8 cellular contexts compared by ENCODE assay signal in genomic region chr2:229407170-229407569, GRCh38.
DNase-seq lines count a peak whose midpoint lies in the region; ATAC-seq and TF ChIP-seq lines count a peak whose summit lies in the region.

No MANE protein-coding gene starts in this region.

- CTCF ChIA-PET in WTC11 (lab: Charles Lee): interaction anchor here (1.0 kb wide), 1 partner anchor 64 kb away, joined by 3 read pairs; no protein-coding TSS in a partner anchor

- H3K4me1 ChIP-seq in hepatocyte (ENCODE audit: insufficient read depth) (peaks cover 16% of the 10 kb centered on the region), stomach smooth muscle (ENCODE audit: control insufficient read depth, insufficient read depth, low read length) (peaks cover 7% of the 10 kb centered on the region)

- no peak overlapping the region for H3K27ac Mint-ChIP-seq in WTC11
- H3K27ac Mint-ChIP-seq in natural killer cell: no peak overlapping the region

- H3K4me1 Mint-ChIP-seq in WTC11 (peaks cover 32% of the 10 kb centered on the region), natural killer cell (no peaks in the 10 kb centered on the region)

- peak overlapping the region; percentile 23 for H3K4me2 ChIP-seq in hepatocyte

- H3K27ac ChIP-seq in hepatocyte: peak overlapping the region; percentile 95
- peak overlapping the region; percentile 47 for H3K27ac ChIP-seq in stomach smooth muscle (ENCODE audit: low read length)

- H3K9me3 ChIP-seq in hepatocyte (ENCODE audit: low read depth): no peaks in the 10 kb centered on the region
- no peaks in the 10 kb centered on the region for H3K9me3 ChIP-seq in stomach smooth muscle (ENCODE audit: control insufficient read depth in 2 of 2, low read length in 2 of 2)

- H3K9me3 Mint-ChIP-seq in WTC11 (peaks cover 6% of the 10 kb centered on the region), natural killer cell (peaks cover 0 to 3% of the 10 kb centered on the region in 2 donors)

- no peak for ATAC-seq in WTC11
- ATAC-seq in natural killer cell: no peak
- ATAC-seq in GM21390 (IDR thresholded peaks at IDR 0.05; ENCODE audit: unreplicated experiment): no peak

- H3K36me3 Mint-ChIP-seq in WTC11 (no peaks in the 10 kb centered on the region), natural killer cell (no peaks in the 10 kb centered on the region)

- no peak for TF ChIP-seq CTCF in WTC11 (IDR thresholded peaks at IDR 0.05)
- TF ChIP-seq CTCF in hepatocyte (IDR thresholded peaks at IDR 0.05; ENCODE audit: poor library complexity): no peak
- no peak for TF ChIP-seq CTCF in natural killer cell (IDR thresholded peaks at IDR 0.05)

- no peaks in the 10 kb centered on the region for H3K79me2 ChIP-seq in hepatocyte

- H3K27me3 ChIP-seq in hepatocyte (no peaks in the 10 kb centered on the region), stomach smooth muscle (ENCODE audit: control insufficient read depth in 1 of 2, insufficient read depth in 2 of 2, low read length in 2 of 2) (no peaks in the 10 kb centered on the region)

- intact Hi-C loops in natural killer cell (cut with micrococcal nuclease): no loop called here

- no peak overlapping the region for H2AFZ ChIP-seq in hepatocyte

- DNase-seq in HCEC 1CT (peak; percentile 94), WTC11 (ENCODE audit: low spot score) (no peak), hepatocyte (ENCODE audit: low spot score) (peak; percentile 87), natural killer cell (no peak), T-helper 1 cell (no peak), NCI-H1048 (lab: John Stamatoyannopoulos, UW) (no peak)

- H3K4me3 Mint-ChIP-seq in WTC11: no peak overlapping the region
- H3K4me3 Mint-ChIP-seq in natural killer cell: no peak overlapping the region

- H4K20me1 ChIP-seq in hepatocyte (ENCODE audit: insufficient read depth, poor library complexity, severe bottlenecking): no peaks in the 10 kb centered on the region

- POLR2A ChIA-PET in WTC11 (lab: Charles Lee): no interaction called here

- 42% methylated on average over 13 of the region's 13 CpGs for WGBS in hepatocyte (ENCODE audit: low lambda C conversion rate, missing lambda C conversion rate)

- no peak overlapping the region for H3K9ac ChIP-seq in stomach smooth muscle (ENCODE audit: low read length in 2 of 2)

- H3K9me2 ChIP-seq in hepatocyte (replicated peaks; ENCODE audit: insufficient read depth): no peaks in the 10 kb centered on the region

- H3K27me3 Mint-ChIP-seq in WTC11 (ENCODE audit: low read depth) (no peaks in the 10 kb centered on the region), natural killer cell (ENCODE audit: low read depth in 2 of 2) (no peaks in the 10 kb centered on the region)

- no peaks in the 10 kb centered on the region for H3K36me3 ChIP-seq in hepatocyte (replicated peaks; ENCODE audit: insufficient read depth, low read depth)
- H3K36me3 ChIP-seq in stomach smooth muscle (ENCODE audit: control insufficient read depth in 2 of 2, insufficient read depth in 2 of 2, low read length in 2 of 2): no peaks in the 10 kb centered on the region

- H3K4me3 ChIP-seq in hepatocyte: no peak overlapping the region
- peak overlapping the region; percentile 3 to 10 for H3K4me3 ChIP-seq in stomach smooth muscle (ENCODE audit: low read length in 2 of 2)

TF ChIP-seq in WTC11, 78 proteins besides CTCF, POLR2A, EP300 and RAD21:
- TF ChIP-seq ZNF138 (CRISPR knock-in tag; conservative IDR thresholded peaks at IDR 0.05): no peak
- no peak for TF ChIP-seq CREB1 (CRISPR knock-in tag; IDR thresholded peaks at IDR 0.05)
- TF ChIP-seq ELF4 (CRISPR knock-in tag; IDR thresholded peaks at IDR 0.05; ENCODE audit: low read depth): no peak
- no peak for TF ChIP-seq ZNF121 (CRISPR knock-in tag; IDR thresholded peaks at IDR 0.05)
- TF ChIP-seq HMGXB4 (CRISPR knock-in tag; IDR thresholded peaks at IDR 0.05): no peak
- TF ChIP-seq NFE2L1 (CRISPR knock-in tag; IDR thresholded peaks at IDR 0.05): no peak
- 0 out of 2 replicates have a peak, but pooled peaks have one; percentile 23 for TF ChIP-seq GABPB1 (CRISPR knock-in tag; IDR thresholded peaks at IDR 0.05)
- no peak for TF ChIP-seq USF1 (CRISPR knock-in tag; IDR thresholded peaks at IDR 0.05)
- TF ChIP-seq ZNF219 (CRISPR knock-in tag; IDR thresholded peaks at IDR 0.05; ENCODE audit: borderline replicate concordance): no peak

Comparison
In these comparisons a context has a peak if more than half of its experiments do, and no peak if none do; other contexts are left out.
1. DNase-seq: peak in HCEC 1CT (single experiment) and hepatocyte (single experiment); none in WTC11 (single experiment), natural killer cell (single experiment), T-helper 1 cell (0 of 5) and NCI-H1048 (single experiment).